ENCODE assay signal across 1 cellular context in the genomic region with DNA sequence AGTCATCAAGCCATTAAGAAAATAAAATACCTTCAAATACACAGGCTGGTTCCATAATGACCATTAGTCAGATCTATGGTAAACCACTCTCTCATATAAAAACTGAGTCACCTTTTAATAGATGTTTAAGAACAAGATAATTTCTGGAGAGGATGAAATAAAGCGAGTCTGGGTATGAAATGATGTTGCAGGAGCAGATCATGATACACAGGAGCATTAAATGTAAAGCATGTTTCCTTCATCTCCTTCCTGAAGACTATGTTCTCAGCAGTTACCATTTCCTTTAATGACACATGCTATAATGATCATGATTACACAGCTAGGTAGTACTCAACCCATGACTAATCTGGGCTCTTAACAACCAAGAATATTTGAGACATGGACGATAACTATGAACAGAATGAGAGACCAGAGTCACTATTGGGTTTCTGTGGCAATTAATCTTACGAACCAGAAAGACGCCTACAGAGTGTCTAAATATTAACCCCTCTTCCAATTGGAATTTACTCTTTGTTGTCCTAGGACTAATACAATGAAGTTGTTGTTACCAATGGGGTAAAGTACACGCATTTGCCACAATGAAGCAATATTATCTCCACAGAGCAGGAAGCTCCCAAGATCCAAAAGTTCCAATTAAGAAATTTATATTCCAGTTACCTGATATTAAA.
TF ChIP-seq lines count a peak whose summit lies in the region.

No MANE protein-coding gene starts in this region.

TF ChIP-seq in liver, 16 proteins besides CTCF, POLR2A, EP300 and RAD21 (continued from another document):
- TF ChIP-seq ZBTB33 (IDR thresholded peaks at IDR 0.05), result no peak
- no peak for TF ChIP-seq TAF1 (conservative IDR thresholded peaks at IDR 0.05)
- peak; percentile 58 for TF ChIP-seq SP1 (IDR thresholded peaks at IDR 0.05)
- no peak for TF ChIP-seq YY1 (IDR thresholded peaks at IDR 0.05)
- no peak for TF ChIP-seq GABPA (IDR thresholded peaks at IDR 0.05 in 1 of 2, conservative IDR thresholded peaks at IDR 0.05 in 1 of 2)
TF ChIP-seq in liver: peak in this region for 5.
